Comparison of ENCODE assay signal across 8 cellular contexts in genomic region chr15:67542192-67542461, GRCh38. TPM values are rescaled to one million over a fixed set of nuclear protein-coding genes. Genes with fewer than 3 reads are reported as not detected.
DNase-seq lines count a peak whose midpoint lies in the region; TF ChIP-seq lines count a peak whose summit lies in the region.

No MANE protein-coding gene starts in this region.

- H3K4me3 ChIP-seq in AG09309 (ENCODE audit: control insufficient read depth, low read depth, low read length) (peak overlapping the region; percentile 80), HEK293 (ENCODE audit: low read depth, low read length) (peak overlapping the region; percentile 89), iPS-18a (ENCODE audit: low read length) (peak overlapping the region; percentile 89)

- intact Hi-C loops in activated T-helper 2 cell treated with anti-CD3 and anti-CD28 coated beads, Interferon-gamma antibody, Interleukin-2, Interleukin-4, amounts not matched to agents 10 μg/mL and 5 μg/mL and 100 μg/mL, durations not matched to agents 14 hours and 24 hours and 36 hours (cut with micrococcal nuclease): loop anchor here (1.0 kb wide), 1 partner anchor 21 kb away; the partner anchor contains the start of gene C15orf61

- H3K27me3 ChIP-seq in iPS-18a (ENCODE audit: control insufficient read depth, insufficient read depth, low read length): peaks cover 4% of the 10 kb centered on the region

- H3K36me3 Mint-ChIP-seq in activated T-helper 2 cell treated with anti-CD3 and anti-CD28 coated beads, Interferon-gamma antibody, Interleukin-2, Interleukin-4, amounts not matched to agents 10 μg/mL and 5 μg/mL and 100 μg/mL, durations not matched to agents 14 hours and 24 hours and 36 hours (ENCODE audit: low read depth): peaks cover 16% of the 10 kb centered on the region
- H3K36me3 Mint-ChIP-seq in stimulated activated naive CD8-positive, alpha-beta T cell treated with anti-CD3 and anti-CD28 coated beads, Interleukin-15, Interleukin-2, amounts not matched to agents 100 ng/mL and 50 ng/mL, for 24 hours (ENCODE audit: low read depth): peaks cover 5% of the 10 kb centered on the region

- H3K9me3 ChIP-seq in HEK293 (ENCODE audit: control insufficient read depth, insufficient read depth, low read depth, low read length): no peaks in the 10 kb centered on the region
- H3K9me3 ChIP-seq in iPS-18a (ENCODE audit: control insufficient read depth, low read depth, low read length): no peaks in the 10 kb centered on the region

- H3K36me3 ChIP-seq in HEK293 (ENCODE audit: control insufficient read depth in 2 of 2, insufficient read depth in 1 of 2, low read length in 2 of 2): peaks cover 4 to 11% of the 10 kb centered on the region in 2 experiments; a peak in 2 of 3 replicates
- H3K36me3 ChIP-seq in iPS-18a (ENCODE audit: control insufficient read depth, low read depth, low read length): no peaks in the 10 kb centered on the region

- peak overlapping the region; percentile 88 for H3K27ac ChIP-seq in HEK293 (ENCODE audit: extremely low read depth, low read depth, low read length)
- H3K27ac ChIP-seq in iPS-18a (ENCODE audit: low read length): no peak overlapping the region

- peaks cover 45% of the 10 kb centered on the region for H3K4me1 Mint-ChIP-seq in activated T-helper 2 cell treated with anti-CD3 and anti-CD28 coated beads, Interferon-gamma antibody, Interleukin-2, Interleukin-4, amounts not matched to agents 10 μg/mL and 5 μg/mL and 100 μg/mL, durations not matched to agents 14 hours and 24 hours and 36 hours (ENCODE audit: low read depth)
- H3K4me1 Mint-ChIP-seq in stimulated activated naive CD8-positive, alpha-beta T cell treated with anti-CD3 and anti-CD28 coated beads, Interleukin-15, Interleukin-2, amounts not matched to agents 100 ng/mL and 50 ng/mL, for 24 hours (ENCODE audit: low read depth): peaks cover 46% of the 10 kb centered on the region

- peaks cover 8% of the 10 kb centered on the region for H3K27me3 Mint-ChIP-seq in activated T-helper 2 cell treated with anti-CD3 and anti-CD28 coated beads, Interferon-gamma antibody, Interleukin-2, Interleukin-4, amounts not matched to agents 10 μg/mL and 5 μg/mL and 100 μg/mL, durations not matched to agents 14 hours and 24 hours and 36 hours (ENCODE audit: low read depth)
- H3K27me3 Mint-ChIP-seq in stimulated activated naive CD8-positive, alpha-beta T cell treated with anti-CD3 and anti-CD28 coated beads, Interleukin-15, Interleukin-2, amounts not matched to agents 100 ng/mL and 50 ng/mL, for 24 hours: no peaks in the 10 kb centered on the region

- no peaks in the 10 kb centered on the region for H3K9me3 Mint-ChIP-seq in activated T-helper 2 cell treated with anti-CD3 and anti-CD28 coated beads, Interferon-gamma antibody, Interleukin-2, Interleukin-4, amounts not matched to agents 10 μg/mL and 5 μg/mL and 100 μg/mL, durations not matched to agents 14 hours and 24 hours and 36 hours
- H3K9me3 Mint-ChIP-seq in stimulated activated naive CD8-positive, alpha-beta T cell treated with anti-CD3 and anti-CD28 coated beads, Interleukin-15, Interleukin-2, amounts not matched to agents 100 ng/mL and 50 ng/mL, for 24 hours: no peaks in the 10 kb centered on the region

- TF ChIP-seq CTCF in AG09309 (IDR thresholded peaks at IDR 0.05; ENCODE audit: control insufficient read depth, insufficient read depth, low read depth, low read length, missing control alignments): no peak
- no peak for TF ChIP-seq CTCF in HEK293 (tag by site-specific recombination; IDR thresholded peaks at IDR 0.05)

- H3K4me1 ChIP-seq in HEK293 (ENCODE audit: control insufficient read depth, insufficient read depth, low read length): peaks cover 6% of the 10 kb centered on the region; the same call in 1 of the 2 replicates
- peaks cover 4% of the 10 kb centered on the region for H3K4me1 ChIP-seq in iPS-18a (ENCODE audit: control insufficient read depth, low read depth, low read length)

- POLR2A ChIA-PET in HEK293 (lab: Yijun Ruan, JAX): interaction anchor here (0.7 to 1.5 kb wide), 10 partner anchors 9 to 263 kb away, joined by 3 to 15 read pairs (median 3); partner anchors contain the start of gene C15orf61

- H3K9ac ChIP-seq in iPS-18a (ENCODE audit: low read length): peak overlapping the region; percentile 66

- CTCF ChIA-PET in HEK293 (lab: Yijun Ruan, JAX): interaction anchor here (0.6 kb wide), 1 partner anchor 1517 kb away, joined by 3 read pairs; no protein-coding TSS in a partner anchor

- DNase-seq in AG09309 (ENCODE audit: low read depth) (no peak), islet precursor cell (no peak), T-helper 9 cell (no peak), 8988T (no peak)
- no peak for DNase-seq in activated T-helper 2 cell treated with anti-CD3 and anti-CD28 coated beads, Interferon-gamma antibody, Interleukin-2, Interleukin-4, amounts not matched to agents 10 μg/mL and 5 μg/mL and 100 μg/mL, durations not matched to agents 14 hours and 24 hours and 36 hours (ENCODE audit: low spot score)

- peak overlapping the region; percentile 88 for H3K27ac Mint-ChIP-seq in activated T-helper 2 cell treated with anti-CD3 and anti-CD28 coated beads, Interferon-gamma antibody, Interleukin-2, Interleukin-4, amounts not matched to agents 10 μg/mL and 5 μg/mL and 100 μg/mL, durations not matched to agents 14 hours and 24 hours and 36 hours
- peak overlapping the region; percentile 95 for H3K27ac Mint-ChIP-seq in stimulated activated naive CD8-positive, alpha-beta T cell treated with anti-CD3 and anti-CD28 coated beads, Interleukin-15, Interleukin-2, amounts not matched to agents 100 ng/mL and 50 ng/mL, for 24 hours

- H3K4me3 Mint-ChIP-seq in activated T-helper 2 cell treated with anti-CD3 and anti-CD28 coated beads, Interferon-gamma antibody, Interleukin-2, Interleukin-4, amounts not matched to agents 10 μg/mL and 5 μg/mL and 100 μg/mL, durations not matched to agents 14 hours and 24 hours and 36 hours (ENCODE audit: low read depth): peak overlapping the region; percentile 90
- peak overlapping the region; percentile 99 for H3K4me3 Mint-ChIP-seq in stimulated activated naive CD8-positive, alpha-beta T cell treated with anti-CD3 and anti-CD28 coated beads, Interleukin-15, Interleukin-2, amounts not matched to agents 100 ng/mL and 50 ng/mL, for 24 hours

TF ChIP-seq in HEK293, 187 proteins besides CTCF, POLR2A, EP300 and RAD21 (continues in another document):
- 0 out of 2 replicates have a peak, but pooled peaks have one; percentile 4 for TF ChIP-seq ZNF184 (tag by site-specific recombination; IDR thresholded peaks at IDR 0.05)
- peak; percentile 59 for TF ChIP-seq ZBTB20 (tag by site-specific recombination; IDR thresholded peaks at IDR 0.05)
- TF ChIP-seq HIC1 (tag by site-specific recombination; IDR thresholded peaks at IDR 0.05): no peak
- TF ChIP-seq, protein P1, sequence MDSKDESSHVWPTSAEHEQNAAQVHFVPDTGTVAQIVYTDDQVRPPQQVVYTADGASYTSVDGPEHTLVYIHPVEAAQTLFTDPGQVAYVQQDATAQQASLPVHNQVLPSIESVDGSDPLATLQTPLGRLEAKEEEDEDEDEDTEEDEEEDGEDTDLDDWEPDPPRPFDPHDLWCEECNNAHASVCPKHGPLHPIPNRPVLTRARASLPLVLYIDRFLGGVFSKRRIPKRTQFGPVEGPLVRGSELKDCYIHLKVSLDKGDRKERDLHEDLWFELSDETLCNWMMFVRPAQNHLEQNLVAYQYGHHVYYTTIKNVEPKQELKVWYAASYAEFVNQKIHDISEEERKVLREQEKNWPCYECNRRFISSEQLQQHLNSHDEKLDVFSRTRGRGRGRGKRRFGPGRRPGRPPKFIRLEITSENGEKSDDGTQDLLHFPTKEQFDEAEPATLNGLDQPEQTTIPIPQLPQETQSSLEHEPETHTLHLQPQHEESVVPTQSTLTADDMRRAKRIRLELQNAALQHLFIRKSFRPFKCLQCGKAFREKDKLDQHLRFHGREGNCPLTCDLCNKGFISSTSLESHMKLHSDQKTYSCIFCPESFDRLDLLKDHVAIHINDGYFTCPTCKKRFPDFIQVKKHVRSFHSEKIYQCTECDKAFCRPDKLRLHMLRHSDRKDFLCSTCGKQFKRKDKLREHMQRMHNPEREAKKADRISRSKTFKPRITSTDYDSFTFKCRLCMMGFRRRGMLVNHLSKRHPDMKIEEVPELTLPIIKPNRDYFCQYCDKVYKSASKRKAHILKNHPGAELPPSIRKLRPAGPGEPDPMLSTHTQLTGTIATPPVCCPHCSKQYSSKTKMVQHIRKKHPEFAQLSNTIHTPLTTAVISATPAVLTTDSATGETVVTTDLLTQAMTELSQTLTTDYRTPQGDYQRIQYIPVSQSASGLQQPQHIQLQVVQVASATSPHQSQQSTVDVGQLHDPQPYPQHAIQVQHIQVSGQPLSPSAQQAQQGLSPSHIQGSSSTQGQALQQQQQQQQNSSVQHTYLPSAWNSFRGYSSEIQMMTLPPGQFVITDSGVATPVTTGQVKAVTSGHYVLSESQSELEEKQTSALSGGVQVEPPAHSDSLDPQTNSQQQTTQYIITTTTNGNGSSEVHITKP (tag by site-specific recombination; IDR thresholded peaks at IDR 0.05): peak; percentile 14; the same call in 1 of the 2 replicates
- TF ChIP-seq ZSCAN16 (tag by site-specific recombination; IDR thresholded peaks at IDR 0.05): 0 out of 2 replicates have a peak, but pooled peaks have one; percentile 23
- TF ChIP-seq ZNF394 (tag by site-specific recombination; IDR thresholded peaks at IDR 0.05; ENCODE audit: borderline replicate concordance): peak; percentile 16; the same call in 1 of the 2 replicates

RNA-seq across cellular contexts. Expression of gene MAP2K5, which starts 0.4 kb away (rescaled TPM):
- total RNA-seq in activated T-helper 2 cell treated with anti-CD3 and anti-CD28 coated beads, Interferon-gamma antibody, Interleukin-2, Interleukin-4, amounts not matched to agents 10 μg/mL and 5 μg/mL and 100 μg/mL, durations not matched to agents 14 hours and 24 hours and 36 hours: 24.1 and 25.9 TPM in 2 replicates

RNA-seq across cellular contexts. Expression of gene C15orf61, which starts 21.2 kb away (rescaled TPM):
- total RNA-seq in activated T-helper 2 cell treated with anti-CD3 and anti-CD28 coated beads, Interferon-gamma antibody, Interleukin-2, Interleukin-4, amounts not matched to agents 10 μg/mL and 5 μg/mL and 100 μg/mL, durations not matched to agents 14 hours and 24 hours and 36 hours: 5.4 and 5.6 TPM in 2 replicates
